Comparison of ENCODE assay signal across 8 cellular contexts in genomic region chr1:169466259-169467230, GRCh38. TPM values are rescaled to one million over a fixed set of nuclear protein-coding genes. Genes with fewer than 3 reads are reported as not detected.
DNase-seq lines count a peak whose midpoint lies in the region; ATAC-seq, FAIRE-seq and TF ChIP-seq lines count a peak whose summit lies in the region.

No MANE protein-coding gene starts in this region.

- FAIRE-seq in small intestine (lab: Jason Lieb, UNC) = no peak

- POLR2A ChIA-PET in CD4-positive, alpha-beta T cell (lab: Charles Lee) = no interaction called here
- POLR2A ChIA-PET in Panc1 (lab: Charles Lee) = no interaction called here

- H3K36me3 ChIP-seq in Panc1 (ENCODE audit: control insufficient read depth, insufficient read depth, low read length) (no peaks in the 10 kb centered on the region; the same call in 1 of the 2 replicates), small intestine (ENCODE audit: control insufficient read depth in 2 of 2, insufficient read depth in 2 of 2, low read length in 2 of 2) (peaks cover 0 to 2% of the 10 kb centered on the region in 2 donors)

- CTCF ChIA-PET in CD4-positive, alpha-beta T cell (lab: Charles Lee) = interaction anchor here (0.5 to 0.9 kb wide), 2 partner anchors 245 to 1540 kb away, joined by 3 read pairs; no protein-coding TSS in a partner anchor
- CTCF ChIA-PET in Panc1 (lab: Charles Lee) = interaction anchor here (0.7 kb wide), 1 partner anchor 85 kb away, joined by 4 read pairs; no protein-coding TSS in a partner anchor

- TF ChIP-seq CTCF in CD4-positive, alpha-beta T cell (IDR thresholded peaks at IDR 0.05) = peak; percentile 62
- TF ChIP-seq CTCF in Panc1 (IDR thresholded peaks at IDR 0.05) = peak; percentile 60

- in situ Hi-C loops in Panc1 (cut with HindIII; ENCODE audit: low pct_unique_long_range_greater_than_20kb, low sequenced_read_pairs) = no loop called here

- H3K27ac Mint-ChIP-seq in CD4-positive, alpha-beta T cell = no peak overlapping the region
- no peak overlapping the region for H3K27ac Mint-ChIP-seq in stimulated activated effector memory CD8-positive, alpha-beta T cell treated with anti-CD3 and anti-CD28 coated beads, Interleukin-12 subunit alpha, Interleukin-12 subunit beta, amount 100 ng/mL, for 72 hours

- H3K4me1 ChIP-seq in Panc1 (ENCODE audit: control insufficient read depth, insufficient read depth, low read length) (no peaks in the 10 kb centered on the region), small intestine (ENCODE audit: control insufficient read depth in 2 of 2, insufficient read depth in 1 of 2, low read depth in 1 of 2, low read length in 1 of 2) (no peaks in the 10 kb centered on the region)

- H3K27me3 ChIP-seq in CD4-positive, alpha-beta T cell (ENCODE audit: control insufficient read depth, insufficient read depth, low read length) = no peaks in the 10 kb centered on the region
- H3K27me3 ChIP-seq in Panc1 (ENCODE audit: control insufficient read depth, insufficient read depth, low read length) (no peaks in the 10 kb centered on the region), small intestine (ENCODE audit: control insufficient read depth in 2 of 2, insufficient read depth in 2 of 2, low read length in 2 of 2) (no peaks in the 10 kb centered on the region)

- no peak overlapping the region for H3K4me3 Mint-ChIP-seq in CD4-positive, alpha-beta T cell
- no peak overlapping the region for H3K4me3 Mint-ChIP-seq in stimulated activated effector memory CD8-positive, alpha-beta T cell treated with anti-CD3 and anti-CD28 coated beads, Interleukin-12 subunit alpha, Interleukin-12 subunit beta, amount 100 ng/mL, for 72 hours

- no peaks in the 10 kb centered on the region for H3K27me3 Mint-ChIP-seq in CD4-positive, alpha-beta T cell

- peaks cover 4% of the 10 kb centered on the region for H3K4me1 Mint-ChIP-seq in CD4-positive, alpha-beta T cell (ENCODE audit: low read depth)
- peaks cover under 1% of the 10 kb centered on the region for H3K4me1 Mint-ChIP-seq in stimulated activated effector memory CD8-positive, alpha-beta T cell treated with anti-CD3 and anti-CD28 coated beads, Interleukin-12 subunit alpha, Interleukin-12 subunit beta, amount 100 ng/mL, for 72 hours

- DNase-seq in CD4-positive, alpha-beta T cell = peak in 1 of 10 experiments; percentile 10
- DNase-seq in Panc1 (ENCODE audit: low read depth, low spot score) (no peak), fibroblast of gingiva (ENCODE audit: low read depth) (peak; percentile 32), small intestine (peak; percentile 42)
- no peak for DNase-seq in stimulated activated effector memory CD8-positive, alpha-beta T cell treated with anti-CD3 and anti-CD28 coated beads, Interleukin-12 subunit alpha, Interleukin-12 subunit beta, amount 100 ng/mL, for 72 hours (ENCODE audit: low spot score in 2 of 2)

- no peaks in the 10 kb centered on the region for H3K9me3 Mint-ChIP-seq in CD4-positive, alpha-beta T cell
- no peaks in the 10 kb centered on the region for H3K9me3 Mint-ChIP-seq in stimulated activated effector memory CD8-positive, alpha-beta T cell treated with anti-CD3 and anti-CD28 coated beads, Interleukin-12 subunit alpha, Interleukin-12 subunit beta, amount 100 ng/mL, for 72 hours

- intact Hi-C loops in CD4-positive, alpha-beta T cell (cut with DNase I, micrococcal nuclease) = loop anchor here (1.0 to 10.0 kb wide), 4 partner anchors 80 to 343 kb away; partner anchors contain the start of gene SELL (in 1 of the 2)
- intact Hi-C loops in Panc1 (cut with micrococcal nuclease; ENCODE audit: unreplicated experiment) = loop anchor here (1.0 kb wide), 1 partner anchor 80 kb away; no protein-coding TSS in a partner anchor

- H3K9me3 ChIP-seq in CD4-positive, alpha-beta T cell (ENCODE audit: control insufficient read depth, low read length) = no peaks in the 10 kb centered on the region
- H3K9me3 ChIP-seq in Panc1 (ENCODE audit: control insufficient read depth, insufficient read depth, low read depth, low read length) (no peaks in the 10 kb centered on the region), small intestine (ENCODE audit: control insufficient read depth, low read depth) (no peaks in the 10 kb centered on the region)

- H3K27ac ChIP-seq in CD4-positive, alpha-beta T cell (ENCODE audit: low read depth, low read length) = no peak overlapping the region
- H3K27ac ChIP-seq in Panc1 (ENCODE audit: low read length) (no peak overlapping the region), small intestine (ENCODE audit: low read depth in 1 of 2, low read length in 1 of 2) (no peak overlapping the region)

- H3K4me3 ChIP-seq in Panc1 (ENCODE audit: low read depth in 2 of 2, low read length in 2 of 2) (no peak overlapping the region), small intestine (ENCODE audit: low read depth in 1 of 2, low read length in 2 of 2) (no peak overlapping the region)

- WGBS in small intestine, 3 donors = 79 to 84% (median 82%) methylated on average over 8 of the region's 8 CpGs

- H3K36me3 Mint-ChIP-seq in CD4-positive, alpha-beta T cell (ENCODE audit: low read depth) = peaks cover 8% of the 10 kb centered on the region
- H3K36me3 Mint-ChIP-seq in stimulated activated effector memory CD8-positive, alpha-beta T cell treated with anti-CD3 and anti-CD28 coated beads, Interleukin-12 subunit alpha, Interleukin-12 subunit beta, amount 100 ng/mL, for 72 hours = peaks cover 26% of the 10 kb centered on the region

- no peak for ATAC-seq in CD4-positive, alpha-beta T cell (ENCODE audit: poor library complexity)
- peak; percentile 50 for ATAC-seq in GM21576 (IDR thresholded peaks at IDR 0.05; ENCODE audit: unreplicated experiment)
- ATAC-seq in Panc1 = peak; percentile 63; the same call in 1 of the 2 replicates
- ATAC-seq in GM18498 (IDR thresholded peaks at IDR 0.05; ENCODE audit: unreplicated experiment) = no peak
- no peak for ATAC-seq in HG02852 (IDR thresholded peaks at IDR 0.05; ENCODE audit: unreplicated experiment)
- no peak for ATAC-seq in stimulated activated effector memory CD8-positive, alpha-beta T cell treated with anti-CD3 and anti-CD28 coated beads, Interleukin-12 subunit alpha, Interleukin-12 subunit beta, amount 100 ng/mL, for 72 hours

- TSS peak; percentile 35 for BruUV-seq in Panc1 (replicated peaks; lab: Mats Ljungman, UMichigan)

RNA-seq across cellular contexts. Expression of gene SLC19A2, which starts 19.2 kb away (rescaled TPM):
- 1 to 10 TPM; 3.6 to 3.7 TPM for total RNA-seq in CD4-positive, alpha-beta T cell
- 10.8 TPM for total RNA-seq in Panc1 (2021; ENCODE audit: unreplicated experiment)
- 4.7 TPM for polyA plus RNA-seq in Panc1 (2012; ENCODE audit: insufficient read length)
- 10 to 100 TPM in 1 of 3 donors, 1 to 10 TPM in 2; 1.9 to 13.4 (median 5.1) TPM for polyA plus RNA-seq in small intestine

RNA-seq across cellular contexts. Expression of gene CCDC181, which starts 39.3 kb away (rescaled TPM):
- not detected for total RNA-seq in CD4-positive, alpha-beta T cell
- 0.39 TPM for total RNA-seq in Panc1 (2021; ENCODE audit: unreplicated experiment)
- polyA plus RNA-seq in Panc1 (2012; ENCODE audit: insufficient read length) = 0.42 TPM
- polyA plus RNA-seq in small intestine = under 1 TPM in 1 of 3 donors, not detected in 2; 0.25 TPM

Comparison
In these comparisons a context has a peak if more than half of its experiments do, and no peak if none do; other contexts are left out.
1. ATAC-seq: peak in GM21576 (single experiment) and Panc1 (single experiment); none in CD4-positive, alpha-beta T cell (single experiment), GM18498 (single experiment), HG02852 (single experiment) and stimulated activated effector memory CD8-positive, alpha-beta T cell treated with anti-CD3 and anti-CD28 coated beads, Interleukin-12 subunit alpha, Interleukin-12 subunit beta, amount 100 ng/mL, for 72 hours (single experiment).
2. DNase-seq: peak in fibroblast of gingiva (single experiment) and small intestine (single experiment); none in Panc1 (single experiment) and stimulated activated effector memory CD8-positive, alpha-beta T cell treated with anti-CD3 and anti-CD28 coated beads, Interleukin-12 subunit alpha, Interleukin-12 subunit beta, amount 100 ng/mL, for 72 hours (0 of 2).